In the genomic region with DNA sequence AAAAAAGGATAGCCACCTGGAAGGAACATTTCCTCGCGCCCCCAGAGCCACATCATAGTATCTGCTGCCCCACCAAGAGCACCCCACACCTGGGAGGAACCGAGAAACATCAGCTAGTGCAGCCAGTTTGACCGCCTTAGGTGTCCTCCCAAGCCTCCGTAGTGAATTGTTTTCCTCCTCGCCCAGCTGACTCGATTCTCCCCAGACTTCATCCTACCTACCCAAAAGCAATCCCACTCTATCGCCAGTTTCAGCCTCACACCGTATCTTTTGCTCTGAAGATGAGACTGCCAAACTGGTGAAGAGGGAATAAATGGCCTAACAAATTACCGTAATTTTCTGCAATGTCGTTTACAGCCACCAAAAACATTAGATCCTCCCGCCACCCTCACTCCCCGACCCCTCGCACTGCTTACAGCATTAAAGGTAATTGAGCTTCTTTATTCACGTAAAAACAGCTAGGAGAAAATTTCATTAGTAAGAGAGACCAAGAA, we compare ENCODE assay signal across 12 cellular contexts. TPM values are rescaled to one million over a fixed set of nuclear protein-coding genes. Genes with fewer than 3 reads are reported as not detected.
DNase-seq lines count a peak whose midpoint lies in the region; TF ChIP-seq lines count a peak whose summit lies in the region.
"Had no signal": no experiment of that assay in that cellular context is flagged by ENCODE, and none has a peak within 500 bp of the region (broad histone marks: within the 10 kb centered on the region; RNA-seq: fewer than 3 reads in every experiment).

No MANE protein-coding gene starts in this region.

- no peaks in the 10 kb centered on the region for H3K9me3 Mint-ChIP-seq in MCF 10A (ENCODE audit: unreplicated experiment)
- no peaks in the 10 kb centered on the region for H3K9me3 Mint-ChIP-seq in activated CD4-positive, alpha-beta memory T cell treated with anti-CD3 and anti-CD28 coated beads for 36 hours
- no peaks in the 10 kb centered on the region for H3K9me3 Mint-ChIP-seq in glutamatergic neuron (ENCODE audit: unreplicated experiment)
- H3K9me3 Mint-ChIP-seq in type B pancreatic cell: no peaks in the 10 kb centered on the region

- dilution Hi-C loops in mammary epithelial cell (cut with HindIII; ENCODE audit: low sequenced_read_pairs): no loop called here

- H3K4me2 ChIP-seq in mammary epithelial cell (ENCODE audit: insufficient read depth, low read depth, low read length): no peak overlapping the region

- no peaks in the 10 kb centered on the region for H3K27me3 ChIP-seq in mammary epithelial cell (ENCODE audit: insufficient read depth, low read length)
- H3K27me3 ChIP-seq: pancreas, thyroid gland had no signal

- 79% methylated on average over 15 of the region's 15 CpGs for WGBS in mammary epithelial cell (ENCODE audit: low coverage, missing lambda C conversion rate)

- H3K4me3 Mint-ChIP-seq in MCF 10A (ENCODE audit: unreplicated experiment) (peak overlapping the region; percentile 70), glutamatergic neuron (ENCODE audit: unreplicated experiment) (peak overlapping the region; percentile 30), type B pancreatic cell (peak overlapping the region; percentile 80)
- H3K4me3 Mint-ChIP-seq in activated CD4-positive, alpha-beta memory T cell treated with anti-CD3 and anti-CD28 coated beads for 36 hours: peak overlapping the region; percentile 59

- no peaks in the 10 kb centered on the region for H3K9me3 ChIP-seq in mammary epithelial cell (replicated peaks; ENCODE audit: insufficient read depth, low read length)
- H3K9me3 ChIP-seq: pancreas, thyroid gland had no signal

- H3K27me3 Mint-ChIP-seq in MCF 10A (ENCODE audit: insufficient read depth, unreplicated experiment): no peaks in the 10 kb centered on the region
- H3K27me3 Mint-ChIP-seq in activated CD4-positive, alpha-beta memory T cell treated with anti-CD3 and anti-CD28 coated beads for 36 hours: peaks cover 4% of the 10 kb centered on the region
- peaks cover 3% of the 10 kb centered on the region for H3K27me3 Mint-ChIP-seq in glutamatergic neuron (ENCODE audit: unreplicated experiment)
- H3K27me3 Mint-ChIP-seq in type B pancreatic cell: peaks cover 4% of the 10 kb centered on the region

- H3K79me2 ChIP-seq in mammary epithelial cell (ENCODE audit: insufficient read depth, low read length): peaks cover 30% of the 10 kb centered on the region

- in situ Hi-C loops in mammary epithelial cell (cut with MboI; ENCODE audit: low sequenced_read_pairs in 2 of 2): no loop called here

- peaks cover 27% of the 10 kb centered on the region for H3K4me1 Mint-ChIP-seq in MCF 10A (ENCODE audit: insufficient read depth, unreplicated experiment)
- H3K4me1 Mint-ChIP-seq in activated CD4-positive, alpha-beta memory T cell treated with anti-CD3 and anti-CD28 coated beads for 36 hours (ENCODE audit: low read depth): peaks cover 36% of the 10 kb centered on the region
- H3K4me1 Mint-ChIP-seq in glutamatergic neuron (ENCODE audit: low read depth, unreplicated experiment): peaks cover 14% of the 10 kb centered on the region
- peaks cover 42% of the 10 kb centered on the region for H3K4me1 Mint-ChIP-seq in type B pancreatic cell (ENCODE audit: unreplicated experiment)

- POLR2A ChIA-PET in MCF 10A (lab: Yijun Ruan, JAX): interaction anchor here (0.6 to 8.5 kb wide), 27 partner anchors 9 to 1443 kb away, joined by 3 to 132 read pairs (median 7); partner anchors contain the start of genes ATF1, CSRNP2 and LETMD1
- POLR2A ChIA-PET in activated CD4-positive, alpha-beta memory T cell treated with anti-CD3 and anti-CD28 coated beads for 36 hours (lab: Charles Lee): interaction anchor here (0.7 to 5.8 kb wide), 4 partner anchors 15 to 263 kb away, joined by 3 to 47 read pairs (median 6); no protein-coding TSS in a partner anchor

- H3K27ac Mint-ChIP-seq in MCF 10A (ENCODE audit: low read depth, unreplicated experiment): no peak overlapping the region
- peak overlapping the region; percentile 38 for H3K27ac Mint-ChIP-seq in activated CD4-positive, alpha-beta memory T cell treated with anti-CD3 and anti-CD28 coated beads for 36 hours
- H3K27ac Mint-ChIP-seq in glutamatergic neuron (ENCODE audit: unreplicated experiment): no peak overlapping the region
- H3K27ac Mint-ChIP-seq in type B pancreatic cell: peak overlapping the region; percentile 47

- TF ChIP-seq CTCF in MCF 10A (IDR thresholded peaks at IDR 0.05; ENCODE audit: unreplicated experiment): no peak
- TF ChIP-seq CTCF in mammary epithelial cell (conservative IDR thresholded peaks at IDR 0.05 in 1 of 2, IDR thresholded peaks at IDR 0.05 in 1 of 2; ENCODE audit: extremely low read depth in 1 of 2, insufficient read depth in 1 of 2, low read depth in 1 of 2, low read length in 2 of 2): no peak
- no peak for TF ChIP-seq CTCF in glutamatergic neuron (IDR thresholded peaks at IDR 0.05; ENCODE audit: partially characterized antibody, unreplicated experiment)
- no peak for TF ChIP-seq CTCF in type B pancreatic cell (conservative IDR thresholded peaks at IDR 0.05)

- H3K36me3 ChIP-seq in mammary epithelial cell (ENCODE audit: insufficient read depth, low read length): no peaks in the 10 kb centered on the region
- H3K36me3 ChIP-seq: pancreas, thyroid gland had no signal

- no peaks in the 10 kb centered on the region for H3K36me3 Mint-ChIP-seq in MCF 10A (ENCODE audit: insufficient read depth, unreplicated experiment)
- H3K36me3 Mint-ChIP-seq in activated CD4-positive, alpha-beta memory T cell treated with anti-CD3 and anti-CD28 coated beads for 36 hours: peaks cover 9% of the 10 kb centered on the region
- no peaks in the 10 kb centered on the region for H3K36me3 Mint-ChIP-seq in glutamatergic neuron (ENCODE audit: unreplicated experiment)
- no peaks in the 10 kb centered on the region for H3K36me3 Mint-ChIP-seq in type B pancreatic cell

- H3K4me3 ChIP-seq in mammary epithelial cell (replicated peaks in 1 of 3; ENCODE audit: insufficient read depth in 1 of 3, low read depth in 2 of 3, low read length in 3 of 3): no peak overlapping the region

- peaks cover 39% of the 10 kb centered on the region for H3K4me1 ChIP-seq in mammary epithelial cell (ENCODE audit: insufficient read depth, low read length)

- CTCF ChIA-PET in MCF 10A (lab: Yijun Ruan, JAX): interaction anchor here (0.5 to 3.0 kb wide), 22 partner anchors 8 to 1013 kb away, joined by 3 to 29 read pairs (median 4); no protein-coding TSS in a partner anchor
- CTCF ChIA-PET in mammary epithelial cell (lab: Charles Lee; ENCODE audit: low non-redundant PET): interaction anchor here (0.6 to 1.4 kb wide), 3 partner anchors 40 to 262 kb away, joined by 3 to 7 read pairs (median 4); no protein-coding TSS in a partner anchor
- CTCF ChIA-PET in activated CD4-positive, alpha-beta memory T cell treated with anti-CD3 and anti-CD28 coated beads for 36 hours (lab: Charles Lee): interaction anchor here (0.6 to 5.0 kb wide), 18 partner anchors 17 to 325 kb away, joined by 3 to 52 read pairs (median 4); partner anchors contain the start of genes ATF1, DAZAP2 and LETMD1

- intact Hi-C loops in MCF 10A (cut with micrococcal nuclease): no loop called here
- intact Hi-C loops in mammary epithelial cell (cut with micrococcal nuclease): loop anchor here (5.0 kb wide), 3 partner anchors 40 to 210 kb away; partner anchors contain the start of gene DAZAP2
- intact Hi-C loops in activated CD4-positive, alpha-beta memory T cell treated with anti-CD3 and anti-CD28 coated beads for 36 hours (cut with micrococcal nuclease): loop anchor here (5.0 to 10.0 kb wide), 4 partner anchors 95 to 1273 kb away; partner anchors contain the start of genes BIN2 and DIP2B

- no peak overlapping the region for H2AFZ ChIP-seq in mammary epithelial cell (ENCODE audit: low read depth, low read length)

- H3K27ac ChIP-seq in mammary epithelial cell (ENCODE audit: insufficient read depth, low read depth, low read length): no peak overlapping the region

- no peaks in the 10 kb centered on the region for H4K20me1 ChIP-seq in mammary epithelial cell (ENCODE audit: insufficient read depth, low read length)

- BruUV-seq in MCF 10A (replicated peaks; lab: Mats Ljungman, UMichigan) (no TSS peak), mammary epithelial cell (replicated peaks; lab: Mats Ljungman, UMichigan) (no TSS peak)

- no peak overlapping the region for H3K9ac ChIP-seq in mammary epithelial cell (ENCODE audit: insufficient read depth, low read length)

- DNase-seq in MCF 10A (ENCODE audit: unreplicated experiment) (no peak), mammary epithelial cell (no peak), glutamatergic neuron (no peak), type B pancreatic cell (ENCODE audit: extremely low spot score, unreplicated experiment) (no peak), ecto neural progenitor cell (ENCODE audit: low spot score) (no peak), HCEC 1CT (no peak), NCI-H748 (lab: John Stamatoyannopoulos, UW; ENCODE audit: unreplicated experiment) (no peak)
- no peak for DNase-seq in activated CD4-positive, alpha-beta memory T cell treated with anti-CD3 and anti-CD28 coated beads for 36 hours
- DNase-seq: NCI-H2029 treated with DMSO at 0.1 percent for 48 hours, Right ventricle myocardium superior had no signal

RNA-seq across cellular contexts. Expression of gene SLC11A2, which starts 1.2 kb away (rescaled TPM):
- 45.6 and 60.9 TPM in 2 replicates for total RNA-seq in MCF 10A (2022)
- 10 to 100 TPM; 42.5 to 56.3 TPM for total RNA-seq in mammary epithelial cell
- polyA plus RNA-seq in mammary epithelial cell: 23.9 TPM
- polyA minus RNA-seq in mammary epithelial cell: 143 TPM
- 10 to 100 TPM; 41.4 to 41.6 TPM for total RNA-seq in activated CD4-positive, alpha-beta memory T cell treated with anti-CD3 and anti-CD28 coated beads for 36 hours
- total RNA-seq in glutamatergic neuron (ENCODE audit: unreplicated experiment): 41.1 TPM
- total RNA-seq in type B pancreatic cell (ENCODE audit: low replicate concordance): 56.3 and 62.9 TPM in 2 replicates

RNA-seq across cellular contexts. Expression of gene LETMD1, which starts 20.7 kb away (rescaled TPM):
- total RNA-seq in MCF 10A (2022): 60.5 and 65.8 TPM in 2 replicates
- total RNA-seq in mammary epithelial cell: 10 to 100 TPM; 40.8 to 54.9 TPM
- 34.7 TPM for polyA plus RNA-seq in mammary epithelial cell
- polyA minus RNA-seq in mammary epithelial cell: 54.0 TPM
- 10 to 100 TPM; 79.8 to 84.0 TPM for total RNA-seq in activated CD4-positive, alpha-beta memory T cell treated with anti-CD3 and anti-CD28 coated beads for 36 hours
- total RNA-seq in glutamatergic neuron (ENCODE audit: unreplicated experiment): 37.1 TPM
- 67.8 and 68.7 TPM in 2 replicates for total RNA-seq in type B pancreatic cell (ENCODE audit: low replicate concordance)

RNA-seq across cellular contexts. Expression of gene CSRNP2, which starts 56.0 kb away (rescaled TPM):
- total RNA-seq in MCF 10A (2022): 41.4 and 46.3 TPM in 2 replicates
- total RNA-seq in mammary epithelial cell: 10 to 100 TPM; 40.1 to 53.3 TPM
- polyA plus RNA-seq in mammary epithelial cell: 13.2 TPM
- polyA minus RNA-seq in mammary epithelial cell: 9.0 TPM
- 10 to 100 TPM; 19.2 to 20.2 TPM for total RNA-seq in activated CD4-positive, alpha-beta memory T cell treated with anti-CD3 and anti-CD28 coated beads for 36 hours
- 90.6 TPM for total RNA-seq in glutamatergic neuron (ENCODE audit: unreplicated experiment)
- total RNA-seq in type B pancreatic cell (ENCODE audit: low replicate concordance): 32.1 and 55.5 TPM in 2 replicates

Comparison
In these comparisons a context has a peak if more than half of its experiments do, and no peak if none do; other contexts are left out.
1. H3K27ac Mint-ChIP-seq: peak in activated CD4-positive, alpha-beta memory T cell treated with anti-CD3 and anti-CD28 coated beads for 36 hours (single experiment) and type B pancreatic cell (single experiment); none in MCF 10A (single experiment) and glutamatergic neuron (single experiment).
2. H3K4me3 Mint-ChIP-seq: peak in every context shown above with its lines; median percentile 80 in type B pancreatic cell; 70 in MCF 10A; 59 in activated CD4-positive, alpha-beta memory T cell treated with anti-CD3 and anti-CD28 coated beads for 36 hours; 30 in glutamatergic neuron.